Comparison of ENCODE assay signal across 1 cellular context in the genomic region with DNA sequence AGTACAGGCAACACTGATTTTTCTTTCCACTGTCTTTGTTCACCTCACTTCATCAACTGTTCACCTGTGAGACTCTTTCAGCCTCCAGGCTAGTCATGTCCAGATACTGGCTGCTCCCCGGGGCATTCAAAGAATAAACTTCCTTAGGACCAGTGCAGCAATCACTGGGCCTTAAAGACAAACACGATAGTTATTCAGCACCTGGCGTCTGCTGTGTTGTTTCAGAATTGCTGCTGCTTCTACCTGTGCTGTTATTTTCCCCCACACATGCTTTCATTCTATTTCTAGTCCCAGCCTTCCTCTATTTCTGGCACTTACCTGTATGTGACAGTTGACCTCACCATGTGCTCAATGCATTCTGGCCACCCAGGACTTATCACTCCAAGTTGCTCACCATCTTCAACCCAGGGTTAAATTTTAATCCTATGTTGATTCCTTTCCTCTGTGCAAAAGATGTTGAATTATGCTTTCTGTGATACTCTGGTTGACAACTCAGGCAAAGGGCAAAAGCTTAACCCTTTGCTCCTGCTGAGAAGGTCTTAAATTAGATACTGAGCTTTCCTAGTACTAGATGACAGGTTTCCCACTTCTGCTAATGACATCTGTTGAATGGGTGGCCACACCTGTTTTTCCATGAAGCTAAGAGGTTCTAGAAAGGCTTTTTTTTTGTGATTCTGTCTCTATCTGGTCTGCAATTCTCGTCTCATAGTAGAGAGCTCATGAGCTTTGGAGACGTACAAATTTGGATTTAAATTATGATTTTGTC.
TF ChIP-seq lines count a peak whose summit lies in the region.

No MANE protein-coding gene starts in this region.

TF ChIP-seq in H1, 55 proteins besides CTCF, POLR2A, EP300 and RAD21:
- TF ChIP-seq CHD7 (IDR thresholded peaks at IDR 0.05; ENCODE audit: insufficient replicate concordance, low read length), result no peak
- no peak for TF ChIP-seq KDM1A (IDR thresholded peaks at IDR 0.05; ENCODE audit: borderline replicate concordance, low read length)
- no peak for TF ChIP-seq PHF8 (conservative IDR thresholded peaks at IDR 0.05; ENCODE audit: low read depth, low read length)
- TF ChIP-seq CHD2 (IDR thresholded peaks at IDR 0.05; ENCODE audit: low read length), result no peak
- no peak for TF ChIP-seq CBX8 (IDR thresholded peaks at IDR 0.05; ENCODE audit: borderline replicate concordance, low read depth, low read length)
- TF ChIP-seq SIN3A (conservative IDR thresholded peaks at IDR 0.05 in 1 of 2, IDR thresholded peaks at IDR 0.05 in 1 of 2; ENCODE audit: low read depth in 1 of 2, low read length in 2 of 2), result no peak
- TF ChIP-seq CBX5 (IDR thresholded peaks at IDR 0.05; ENCODE audit: low read depth, low read length), result no peak
- TF ChIP-seq USF2 (IDR thresholded peaks at IDR 0.05; ENCODE audit: low read length), result no peak
- TF ChIP-seq BACH1 (IDR thresholded peaks at IDR 0.05; ENCODE audit: low read length), result no peak
- TF ChIP-seq MAFK (IDR thresholded peaks at IDR 0.05; ENCODE audit: low read depth, low read length), result no peak
- TF ChIP-seq YY1 (IDR thresholded peaks at IDR 0.05; ENCODE audit: low read depth, low read length), result no peak
- no peak for TF ChIP-seq TCF12 (IDR thresholded peaks at IDR 0.05; ENCODE audit: low read depth, low read length)
- no peak for TF ChIP-seq GABPA (IDR thresholded peaks at IDR 0.05; ENCODE audit: borderline replicate concordance, insufficient read depth, low read length)
- TF ChIP-seq GTF2F1 (IDR thresholded peaks at IDR 0.05; ENCODE audit: borderline replicate concordance, low read depth, low read length), result no peak
- TF ChIP-seq TAF1 (IDR thresholded peaks at IDR 0.05; ENCODE audit: low read depth, low read length), result no peak
- no peak for TF ChIP-seq POLR2AphosphoS5 (IDR thresholded peaks at IDR 0.05; ENCODE audit: low read depth, low read length)
- no peak for TF ChIP-seq RNF2 (IDR thresholded peaks at IDR 0.05; ENCODE audit: borderline replicate concordance, low read depth, low read length, missing control alignments, poor library complexity, severe bottlenecking)
- no peak for TF ChIP-seq HDAC2 (IDR thresholded peaks at IDR 0.05; ENCODE audit: borderline replicate concordance in 1 of 2, low read depth in 2 of 2, low read length in 2 of 2)
- no peak for TF ChIP-seq ATF3 (IDR thresholded peaks at IDR 0.05; ENCODE audit: insufficient read depth, low read depth, low read length)
